Comparison of ENCODE assay signal across 18 cellular contexts in genomic region chr1:243280571-243281129, GRCh38.
"Had no signal": no experiment of that assay in that cellular context is flagged by ENCODE, and none has a peak within 500 bp of the region (broad histone marks: within the 10 kb centered on the region; RNA-seq: fewer than 3 reads in every experiment).

No MANE protein-coding gene starts in this region.

- H3K4me3 Mint-ChIP-seq: activated CD8-positive, alpha-beta T cell treated with anti-CD3 and anti-CD28 coated beads, Interleukin-2, amount 10 ng/mL, durations not matched to agents 7 days and 5 days; activated naive CD4-positive, alpha-beta T cell treated with anti-CD3 and anti-CD28 coated beads, Interleukin-2, amount 10 ng/mL, durations not matched to agents 7 days and 5 days; natural killer cell had no signal

- DNase-seq: activated CD4-positive, alpha-beta T cell treated with anti-CD3 and anti-CD28 coated beads for 48 hours; activated CD8-positive, alpha-beta memory T cell treated with anti-CD3 and anti-CD28 coated beads, Interleukin-2, amount 50 U/mL, for 4 hours; activated CD8-positive, alpha-beta T cell treated with anti-CD3 and anti-CD28 coated beads, Interleukin-2, amount 10 ng/mL, durations not matched to agents 7 days and 5 days; activated naive CD4-positive, alpha-beta T cell treated with anti-CD3 and anti-CD28 coated beads, Interleukin-2, amount 10 ng/mL, durations not matched to agents 7 days and 5 days; amniotic stem cell; caudate nucleus; hypothalamus; left ventricle myocardium superior; mesendoderm; natural killer cell; retina; stimulated activated CD4-positive, alpha-beta T cell treated with anti-CD3 and anti-CD28 coated beads, Interleukin-15, amount 100 ng/mL, for 24 hours; upper lobe of right lung had no signal

- H3K4me1 Mint-ChIP-seq: natural killer cell had no signal

- H3K36me3 ChIP-seq: neutrophil had no signal

- H3K27me3 Mint-ChIP-seq: activated naive CD4-positive, alpha-beta T cell treated with anti-CD3 and anti-CD28 coated beads, Interleukin-2, amount 10 ng/mL, durations not matched to agents 7 days and 5 days had no signal

- H3K9me3 ChIP-seq: neutrophil, thoracic aorta, upper lobe of right lung had no signal

- H3K27ac Mint-ChIP-seq: activated CD8-positive, alpha-beta T cell treated with anti-CD3 and anti-CD28 coated beads, Interleukin-2, amount 10 ng/mL, durations not matched to agents 7 days and 5 days; activated naive CD4-positive, alpha-beta T cell treated with anti-CD3 and anti-CD28 coated beads, Interleukin-2, amount 10 ng/mL, durations not matched to agents 7 days and 5 days; natural killer cell had no signal

- H3K4me3 ChIP-seq: SK-N-MC, thoracic aorta, upper lobe of right lung had no signal

- ATAC-seq: activated CD8-positive, alpha-beta T cell treated with anti-CD3 and anti-CD28 coated beads, Interleukin-2, amount 10 ng/mL, durations not matched to agents 7 days and 5 days; esophagus mucosa; left ventricle myocardium superior; natural killer cell; upper lobe of right lung had no signal

- H3K27ac ChIP-seq: neutrophil, SK-N-MC, thoracic aorta, upper lobe of right lung, VCaP had no signal

- H3K27me3 ChIP-seq: neutrophil, upper lobe of right lung had no signal
